ENCODE assay signal across 8 cellular contexts in genomic region chr19:19618384-19619051, GRCh38.
DNase-seq lines count a peak whose midpoint lies in the region; ATAC-seq and TF ChIP-seq lines count a peak whose summit lies in the region.

A gene with protein sequence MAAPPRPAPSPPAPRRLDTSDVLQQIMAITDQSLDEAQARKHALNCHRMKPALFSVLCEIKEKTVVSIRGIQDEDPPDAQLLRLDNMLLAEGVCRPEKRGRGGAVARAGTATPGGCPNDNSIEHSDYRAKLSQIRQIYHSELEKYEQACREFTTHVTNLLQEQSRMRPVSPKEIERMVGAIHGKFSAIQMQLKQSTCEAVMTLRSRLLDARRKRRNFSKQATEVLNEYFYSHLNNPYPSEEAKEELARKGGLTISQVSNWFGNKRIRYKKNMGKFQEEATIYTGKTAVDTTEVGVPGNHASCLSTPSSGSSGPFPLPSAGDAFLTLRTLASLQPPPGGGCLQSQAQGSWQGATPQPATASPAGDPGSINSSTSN (minus strand): TSS chr19:19618687. CDS start chr19:19618629, 58 bp downstream.

- H3K27me3 Mint-ChIP-seq in nephron progenitor cell (ENCODE audit: low read depth, poor library complexity), result peaks cover 4% of the 10 kb centered on the region
- H3K27me3 Mint-ChIP-seq in stimulated activated naive CD8-positive, alpha-beta T cell treated with anti-CD3 and anti-CD28 coated beads, Interleukin-15, Interleukin-2, amounts not matched to agents 100 ng/mL and 50 ng/mL, for 24 hours, result no peaks in the 10 kb centered on the region

- ATAC-seq in GM21786 (IDR thresholded peaks at IDR 0.05; ENCODE audit: unreplicated experiment), result peak; percentile 88

- H3K79me2 ChIP-seq in DOHH2 (ENCODE audit: control insufficient read depth, low read length), result no peaks in the 10 kb centered on the region

- H4K20me1 ChIP-seq in DOHH2 (ENCODE audit: control insufficient read depth, insufficient read depth, low read depth, low read length), result no peaks in the 10 kb centered on the region

- H3K4me1 Mint-ChIP-seq in nephron progenitor cell, result peaks cover 58% of the 10 kb centered on the region
- H3K4me1 Mint-ChIP-seq in stimulated activated naive CD8-positive, alpha-beta T cell treated with anti-CD3 and anti-CD28 coated beads, Interleukin-15, Interleukin-2, amounts not matched to agents 100 ng/mL and 50 ng/mL, for 24 hours (ENCODE audit: low read depth), result peaks cover 46% of the 10 kb centered on the region

- no peaks in the 10 kb centered on the region for H3K36me3 ChIP-seq in DOHH2 (ENCODE audit: control insufficient read depth, low read length)

- no peaks in the 10 kb centered on the region for H3K9me3 Mint-ChIP-seq in nephron progenitor cell
- H3K9me3 Mint-ChIP-seq in stimulated activated naive CD8-positive, alpha-beta T cell treated with anti-CD3 and anti-CD28 coated beads, Interleukin-15, Interleukin-2, amounts not matched to agents 100 ng/mL and 50 ng/mL, for 24 hours, result no peaks in the 10 kb centered on the region

- no peaks in the 10 kb centered on the region for H3F3A ChIP-seq in DOHH2 (ENCODE audit: control insufficient read depth, insufficient read depth)

- H3K27ac Mint-ChIP-seq in nephron progenitor cell, result no peak within 1 kb of the TSS
- peak within 1 kb of the TSS; percentile 89 for H3K27ac Mint-ChIP-seq in stimulated activated naive CD8-positive, alpha-beta T cell treated with anti-CD3 and anti-CD28 coated beads, Interleukin-15, Interleukin-2, amounts not matched to agents 100 ng/mL and 50 ng/mL, for 24 hours

- peak within 1 kb of the TSS; percentile 80 for H3K4me3 ChIP-seq in DOHH2 (ENCODE audit: low read length)

- peak; percentile 98 for DNase-seq in Kasumi-1 (lab: John Stamatoyannopoulos, UW)
- DNase-seq in RPMI8226, result peak; percentile 96
- peak; percentile 98 for DNase-seq in activated T-helper 1 cell treated with Interleukin-2 at 50 U/mL for 16 hours (ENCODE audit: low read depth)
- peak; percentile 76 for DNase-seq in fibroblast of peridontal ligament (ENCODE audit: extremely low read depth)
- peak; percentile 99 for DNase-seq in nephron progenitor cell

- H3K9me2 ChIP-seq in DOHH2 (replicated peaks; ENCODE audit: control insufficient read depth, low read length), result no peaks in the 10 kb centered on the region

- TF ChIP-seq CTCF in DOHH2 (IDR thresholded peaks at IDR 0.05; ENCODE audit: low read depth, low read length, poor library complexity, severe bottlenecking) (no peak), nephron progenitor cell (IDR thresholded peaks at IDR 0.05) (no peak)

- H3K4me1 ChIP-seq in DOHH2 (ENCODE audit: control insufficient read depth, low read length), result peaks cover 22% of the 10 kb centered on the region

- peak within 1 kb of the TSS; percentile 82 for H3K4me3 Mint-ChIP-seq in nephron progenitor cell
- H3K4me3 Mint-ChIP-seq in stimulated activated naive CD8-positive, alpha-beta T cell treated with anti-CD3 and anti-CD28 coated beads, Interleukin-15, Interleukin-2, amounts not matched to agents 100 ng/mL and 50 ng/mL, for 24 hours, result peak within 1 kb of the TSS; percentile 86

- H3K27ac ChIP-seq in DOHH2 (ENCODE audit: low read depth, low read length), result no peak within 1 kb of the TSS

- no peaks in the 10 kb centered on the region for H3K27me3 ChIP-seq in DOHH2 (ENCODE audit: control insufficient read depth, low read length)

- peak within 1 kb of the TSS; percentile 83 for H3K4me2 ChIP-seq in DOHH2 (ENCODE audit: low read length)

- H3K9me3 ChIP-seq in DOHH2 (ENCODE audit: control insufficient read depth, insufficient read depth, low read length), result no peaks in the 10 kb centered on the region

- peaks cover 6% of the 10 kb centered on the region for H3K36me3 Mint-ChIP-seq in nephron progenitor cell (ENCODE audit: low read depth)
- H3K36me3 Mint-ChIP-seq in stimulated activated naive CD8-positive, alpha-beta T cell treated with anti-CD3 and anti-CD28 coated beads, Interleukin-15, Interleukin-2, amounts not matched to agents 100 ng/mL and 50 ng/mL, for 24 hours (ENCODE audit: low read depth), result peaks cover 7% of the 10 kb centered on the region
